In the genomic region with DNA sequence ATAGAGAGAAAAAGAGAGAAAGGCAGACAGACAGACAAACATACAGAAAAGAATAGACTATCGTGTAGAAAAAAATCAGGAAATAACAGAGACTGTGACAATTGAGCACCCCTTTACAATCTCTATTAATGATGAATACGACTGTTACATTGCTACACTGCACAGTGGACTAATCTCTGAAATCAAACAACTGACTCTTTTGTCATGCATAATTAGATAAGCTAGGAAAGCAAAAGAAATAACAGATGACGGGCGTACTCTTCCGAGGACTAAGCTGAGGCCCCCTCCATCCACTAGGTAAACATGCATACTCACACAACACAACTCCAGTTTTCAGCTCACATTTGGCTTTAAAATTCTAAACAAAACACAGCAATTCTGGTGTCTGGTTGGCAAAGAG, we compare ENCODE assay signal across 12 cellular contexts.
A peak's percentile ranks its signal among the peaks of the same experiment; 100 is the strongest.
DNase-seq lines count a peak whose midpoint lies in the region; ATAC-seq and TF ChIP-seq lines count a peak whose summit lies in the region.
"Had no signal": no experiment of that assay in that cellular context is flagged by ENCODE, and none has a peak within 500 bp of the region (broad histone marks: within the 10 kb centered on the region; RNA-seq: fewer than 3 reads in every experiment).

No MANE protein-coding gene starts in this region.

- TF ChIP-seq CTCF in endothelial cell (IDR thresholded peaks at IDR 0.05; ENCODE audit: unreplicated experiment): no peak

- DNase-seq in DMS153 treated with DMSO at 0.1 percent for 48 hours (lab: John Stamatoyannopoulos, UW; ENCODE audit: unreplicated experiment): peak; percentile 52
- DNase-seq in NCI-H1092 (lab: John Stamatoyannopoulos, UW): peak; percentile 14
- DNase-seq in NCI-H510A treated with DMSO at 0.1 percent for 48 hours (lab: John Stamatoyannopoulos, UW): peak; percentile 90
- DNase-seq in astrocyte of the hippocampus (ENCODE audit: low read depth, low spot score): peak; percentile 8
- no peak for DNase-seq in HUDEP-2 (lab: John Stamatoyannopoulos, UW; ENCODE audit: unreplicated experiment in 76 of 76)
- no peak for DNase-seq in naive thymus-derived CD8-positive, alpha-beta T cell
- no peak for DNase-seq in endothelial cell (ENCODE audit: low spot score)
- DNase-seq: CD4-positive, alpha-beta T cell; KG1; PC-9 had no signal

- H3K27ac Mint-ChIP-seq in naive thymus-derived CD8-positive, alpha-beta T cell: no peak overlapping the region
- H3K27ac Mint-ChIP-seq in endothelial cell (ENCODE audit: unreplicated experiment): no peak overlapping the region
- H3K27ac Mint-ChIP-seq: B cell; CD4-positive, alpha-beta T cell; T-helper 1 cell treated with Interleukin-12 subunit alpha and Interleukin-12 subunit beta and Interleukin-4 antibody, amounts not matched to agents 30 μg/mL and 1 μg/mL, for 36 hours had no signal

- no peaks in the 10 kb centered on the region for H3K27me3 Mint-ChIP-seq in naive thymus-derived CD8-positive, alpha-beta T cell
- peaks cover 1% of the 10 kb centered on the region for H3K27me3 Mint-ChIP-seq in endothelial cell (ENCODE audit: unreplicated experiment)
- H3K27me3 Mint-ChIP-seq: B cell; CD4-positive, alpha-beta T cell had no signal

- H3K36me3 Mint-ChIP-seq in naive thymus-derived CD8-positive, alpha-beta T cell: no peaks in the 10 kb centered on the region
- no peaks in the 10 kb centered on the region for H3K36me3 Mint-ChIP-seq in endothelial cell (ENCODE audit: low read depth, unreplicated experiment)

- no peaks in the 10 kb centered on the region for H3K4me1 Mint-ChIP-seq in naive thymus-derived CD8-positive, alpha-beta T cell
- peaks cover 7% of the 10 kb centered on the region for H3K4me1 Mint-ChIP-seq in endothelial cell (ENCODE audit: unreplicated experiment)
- H3K4me1 Mint-ChIP-seq: B cell had no signal

- ATAC-seq in naive thymus-derived CD8-positive, alpha-beta T cell: no peak

- POLR2A ChIA-PET in naive thymus-derived CD8-positive, alpha-beta T cell (lab: Charles Lee): no interaction called here

- peaks cover 0 to 12% (median 6%) of the 10 kb centered on the region in 9 donors for H3K9me3 Mint-ChIP-seq in naive thymus-derived CD8-positive, alpha-beta T cell
- no peaks in the 10 kb centered on the region for H3K9me3 Mint-ChIP-seq in endothelial cell (ENCODE audit: unreplicated experiment)

- H3K4me3 Mint-ChIP-seq in naive thymus-derived CD8-positive, alpha-beta T cell: no peak overlapping the region
- H3K4me3 Mint-ChIP-seq in endothelial cell (ENCODE audit: unreplicated experiment): no peak overlapping the region
- H3K4me3 Mint-ChIP-seq: B cell; CD4-positive, alpha-beta T cell; T-helper 1 cell treated with Interleukin-12 subunit alpha and Interleukin-12 subunit beta and Interleukin-4 antibody, amounts not matched to agents 30 μg/mL and 1 μg/mL, for 36 hours had no signal

Comparison
In these comparisons a context has a peak if more than half of its experiments do, and no peak if none do; other contexts are left out.
1. DNase-seq: peak in DMS153 treated with DMSO at 0.1 percent for 48 hours (single experiment), NCI-H1092 (single experiment), NCI-H510A treated with DMSO at 0.1 percent for 48 hours (single experiment) and astrocyte of the hippocampus (single experiment); none in HUDEP-2 (0 of 76), naive thymus-derived CD8-positive, alpha-beta T cell (0 of 10) and endothelial cell (single experiment).